Comparison of ENCODE assay signal across 19 cellular contexts in genomic region chr1:44012411-44012810, GRCh38. TPM values are rescaled to one million over a fixed set of nuclear protein-coding genes. Genes with fewer than 3 reads are reported as not detected.
DNase-seq lines count a peak whose midpoint lies in the region; ATAC-seq, FAIRE-seq and TF ChIP-seq lines count a peak whose summit lies in the region.
"Had no signal": no experiment of that assay in that cellular context is flagged by ENCODE, and none has a peak within 500 bp of the region (broad histone marks: within the 10 kb centered on the region; RNA-seq: fewer than 3 reads in every experiment).

No MANE protein-coding gene starts in this region.

- H3K36me3 ChIP-seq in SK-N-SH (replicated peaks in 1 of 2; ENCODE audit: control insufficient read depth in 1 of 2, insufficient read depth in 2 of 2, low read length in 1 of 2) (no peaks in the 10 kb centered on the region), K562 (ENCODE audit: control insufficient read depth, insufficient read depth, low read length) (no peaks in the 10 kb centered on the region)
- H3K36me3 ChIP-seq: gastrocnemius medialis, uterus had no signal

- H3K4me3 ChIP-seq in SK-N-SH (ENCODE audit: low read depth in 2 of 2, low read length in 1 of 2) (no peak overlapping the region), K562 (no peak overlapping the region)
- H3K4me3 ChIP-seq: esophagus squamous epithelium, gastrocnemius medialis, lung, uterus had no signal

- no peaks in the 10 kb centered on the region for H3K9me2 ChIP-seq in SK-N-SH

- H3K27ac ChIP-seq in SK-N-SH (ENCODE audit: low read depth in 2 of 2, low read length in 1 of 2), result no peak overlapping the region
- H3K27ac ChIP-seq in K562 (ENCODE audit: extremely low read depth, low read depth, low read length), result no peak overlapping the region
- H3K27ac ChIP-seq in substantia nigra (ENCODE audit: low read depth, low read length, poor library complexity, severe bottlenecking), result peak overlapping the region; percentile 99
- H3K27ac ChIP-seq: gastrocnemius medialis, uterus had no signal

- in situ Hi-C loops in K562 (cut with MboI), result no loop called here

- 50% methylated on average over 1 of the region's 1 CpG for WGBS in SK-N-SH (ENCODE audit: low lambda C conversion rate)
- 89% methylated on average over 1 of the region's 1 CpG for WGBS in K562 (ENCODE audit: insufficient coverage, low coverage, missing lambda C conversion rate)

- H3K79me2 ChIP-seq in SK-N-SH (ENCODE audit: insufficient read depth) (no peaks in the 10 kb centered on the region), K562 (ENCODE audit: control insufficient read depth, insufficient read depth, low read length) (no peaks in the 10 kb centered on the region)

- H3K27me3 ChIP-seq in SK-N-SH (ENCODE audit: insufficient read depth), result no peaks in the 10 kb centered on the region
- no peaks in the 10 kb centered on the region for H3K27me3 ChIP-seq in K562 (ENCODE audit: control insufficient read depth in 2 of 2, insufficient read depth in 2 of 2, low read length in 2 of 2)
- H3K27me3 ChIP-seq: esophagus squamous epithelium, gastrocnemius medialis, uterus had no signal

- ATAC-seq in SK-N-SH treated with all-trans-retinoic acid at 6 μM for 48 hours, result no peak
- no peak for ATAC-seq in K562
- no peak for ATAC-seq in GM19351 (IDR thresholded peaks at IDR 0.05; ENCODE audit: unreplicated experiment)
- ATAC-seq: activated CD4-positive, alpha-beta T cell treated with anti-CD3 and anti-CD28 coated beads for 36 hours; activated naive CD4-positive, alpha-beta T cell treated with anti-CD3 and anti-CD28 coated beads, Interleukin-2, amount 50 U/mL, for 72 hours; gastrocnemius medialis had no signal

- DNase-seq in SK-N-SH, result no peak
- DNase-seq in NCI-H2029 treated with DMSO at 0.1 percent for 48 hours (lab: John Stamatoyannopoulos, UW), result peak; percentile 64
- DNase-seq in K562 (ENCODE audit: extremely low read depth in 1 of 4, low spot score in 3 of 4), result no peak
- peak in 2 of 49 donors; percentile 18 to 48 for DNase-seq in substantia nigra (lab: John Stamatoyannopoulos, UW)
- DNase-seq in HEK293T (ENCODE audit: extremely low spot score), result no peak
- DNase-seq in activated CD4-positive, alpha-beta T cell treated with anti-CD3 and anti-CD28 coated beads for 4 hours, result no peak
- DNase-seq: activated CD4-positive, alpha-beta T cell treated with anti-CD3 and anti-CD28 coated beads for 36 hours; esophagus squamous epithelium; gastrocnemius medialis; NCI-H1092; NCI-H2107; stimulated activated CD4-positive, alpha-beta T cell treated with anti-CD3 and anti-CD28 coated beads, Interleukin-1b, Interleukin-23, amount 100 ng/mL, for 48 hours; uterus had no signal

- H3K9me3 ChIP-seq in SK-N-SH, result no peaks in the 10 kb centered on the region
- no peaks in the 10 kb centered on the region for H3K9me3 ChIP-seq in K562 (replicated peaks; ENCODE audit: control insufficient read depth, insufficient read depth, low read depth, low read length)
- H3K9me3 ChIP-seq: esophagus squamous epithelium, gastrocnemius medialis, uterus had no signal

- no TSS peak for BruUV-seq in K562 (replicated peaks; lab: Mats Ljungman, UMichigan)

- H3K4me1 ChIP-seq in SK-N-SH (ENCODE audit: control insufficient read depth in 1 of 2, insufficient read depth in 2 of 2, low read depth in 1 of 2, low read length in 1 of 2), result peaks cover 3 to 6% of the 10 kb centered on the region in 2 experiments; a peak in 2 of 4 replicates
- H3K4me1 ChIP-seq in K562 (replicated peaks in 1 of 2; ENCODE audit: control insufficient read depth in 2 of 2, insufficient read depth in 2 of 2, low read length in 2 of 2), result peaks cover 6 to 47% of the 10 kb centered on the region in 2 experiments; a peak in 4 of 5 replicates
- H3K4me1 ChIP-seq: gastrocnemius medialis, uterus had no signal

- no peak overlapping the region for H3K4me2 ChIP-seq in SK-N-SH
- no peak overlapping the region for H3K4me2 ChIP-seq in K562 (ENCODE audit: insufficient read depth, low read length)

- H4K20me1 ChIP-seq in SK-N-SH (ENCODE audit: insufficient read depth) (no peaks in the 10 kb centered on the region), K562 (replicated peaks; ENCODE audit: control insufficient read depth, insufficient read depth, low read length) (no peaks in the 10 kb centered on the region; the same call in 1 of the 2 replicates)

- no peak for TF ChIP-seq EP300 in SK-N-SH (IDR thresholded peaks at IDR 0.05; ENCODE audit: borderline replicate concordance in 1 of 2, low read depth in 1 of 2, low read length in 1 of 2)
- TF ChIP-seq EP300 in K562 (IDR thresholded peaks at IDR 0.05; ENCODE audit: low read length), result no peak

- H3K9ac ChIP-seq in SK-N-SH (no peak overlapping the region), K562 (ENCODE audit: insufficient read depth in 1 of 2, low read depth in 2 of 2, low read length in 2 of 2) (peak overlapping the region in 1 of 2 experiments; percentile 59; a peak in 1 of 4 replicates)

- CTCF ChIA-PET in SK-N-SH (lab: Yijun Ruan, JAX), result interaction anchor here (2.5 to 8.4 kb wide), 2 partner anchors 23 to 35 kb away, joined by 20 to 77 read pairs; no protein-coding TSS in a partner anchor
- CTCF ChIA-PET in K562 (lab: Yijun Ruan, JAX; ENCODE audit: low intra/inter-chr PET ratio), result no interaction called here
- CTCF ChIA-PET in HEK293T (lab: Yijun Ruan, JAX), result no interaction called here

- no peak for FAIRE-seq in K562 (lab: Jason Lieb, UNC)
- FAIRE-seq: G401.6, islet of Langerhans had no signal

- TF ChIP-seq RAD21 in SK-N-SH (IDR thresholded peaks at IDR 0.05; ENCODE audit: low read length), result no peak
- no peak for TF ChIP-seq RAD21 in K562 (CRISPR knock-in tag; conservative IDR thresholded peaks at IDR 0.05 in 1 of 2, IDR thresholded peaks at IDR 0.05 in 1 of 2)

- H3K9me1 ChIP-seq in K562 (ENCODE audit: control insufficient read depth, insufficient read depth, low read length), result no peaks in the 10 kb centered on the region

- no peak for TF ChIP-seq POLR2A in K562 (conservative IDR thresholded peaks at IDR 0.05)

- H2AFZ ChIP-seq in SK-N-SH (ENCODE audit: low read depth), result no peak overlapping the region
- no peak overlapping the region for H2AFZ ChIP-seq in K562 (ENCODE audit: low read depth, low read length)

- POLR2A ChIA-PET in SK-N-SH (lab: Yijun Ruan, JAX), result no interaction called here
- POLR2A ChIA-PET in K562 (lab: Yijun Ruan, JAX), result no interaction called here
- POLR2A ChIA-PET in HEK293T (lab: Yijun Ruan, JAX), result no interaction called here

- no peak for TF ChIP-seq CTCF in SK-N-SH (IDR thresholded peaks at IDR 0.05)
- TF ChIP-seq CTCF in K562 (IDR thresholded peaks at IDR 0.05 in 2 of 3, conservative IDR thresholded peaks at IDR 0.05 in 1 of 3; ENCODE audit: insufficient read depth in 2 of 3, low read depth in 1 of 3, low read length in 3 of 3), result no peak

- intact Hi-C loops in K562 (cut with micrococcal nuclease), result no loop called here

- no peaks in the 10 kb centered on the region for H3F3A ChIP-seq in SK-N-SH (replicated peaks; ENCODE audit: insufficient read depth)

RNA-seq across cellular contexts. Expression of gene SLC6A9, which starts 18.9 kb away (rescaled TPM):
- 3.6 and 3.9 TPM in 2 replicates for polyA plus RNA-seq in SK-N-SH (2012; rRNA removed)
- polyA plus RNA-seq in SK-N-SH (2012; cell fraction: cytosol; rRNA removed), result 1.3 and 2.5 TPM in 2 replicates
- polyA plus RNA-seq in SK-N-SH (2012; cell fraction: nucleus; rRNA removed), result 10.7 and 12.4 TPM in 2 replicates
- total RNA-seq in K562 (2011; cell fraction: chromatin; rRNA removed; ENCODE audit: low replicate concordance), result 15.5 and 41.5 TPM in 2 replicates
- 28.5 and 33.8 TPM in 2 replicates for total RNA-seq in K562 (2011; cell fraction: nucleolus; rRNA removed)
- total RNA-seq in K562 (2011; cell fraction: nucleoplasm; rRNA removed), result 21.3 and 22.7 TPM in 2 replicates
- 4.1 and 8.4 TPM in 2 replicates for total RNA-seq in K562 (2014; rRNA removed)
- 2.5 and 3.0 TPM in 2 replicates for total RNA-seq in K562 (2014; rRNA removed; fragmentation: Illumina TruSeq; extraction: Trizol)
- 0.51 and 0.75 TPM in 2 replicates for total RNA-seq in K562 (2015; rRNA removed; fragmentation: Illumina TruSeq; extraction: Trizol)
- total RNA-seq in K562 (2021), result 16.7 and 18.7 TPM in 2 replicates
- 2.9 and 8.8 TPM in 2 replicates for polyA plus RNA-seq in K562 (2011; rRNA removed)
- 5.7 and 6.6 TPM in 2 replicates for polyA plus RNA-seq in K562 (2011; cell fraction: cytosol; rRNA removed)
- 27.8 and 27.9 TPM in 2 replicates for polyA plus RNA-seq in K562 (2011; cell fraction: nucleus; rRNA removed)
- polyA plus RNA-seq in K562 (2012), result 6.2 and 54.3 TPM in 2 replicates
- 12.9 and 16.7 TPM in 2 replicates for polyA plus RNA-seq in K562 (2014; fragmentation: Illumina TruSeq; extraction: Trizol)
- under 1 TPM; 0.17 to 0.25 TPM for polyA plus RNA-seq in K562 (2014; fragmentation: Nextera tagmentation; extraction: Ambion mirVana)
- 10.5 and 10.6 TPM in 2 replicates for polyA plus RNA-seq in K562 (2014; rRNA removed)
- polyA minus RNA-seq in K562 (2011; rRNA and poly(A)+ RNA removed), result 3.7 and 5.1 TPM in 2 replicates
- 2.5 and 5.5 TPM in 2 replicates for polyA minus RNA-seq in K562 (2011; cell fraction: cytosol; rRNA and poly(A)+ RNA removed)
- polyA minus RNA-seq in K562 (2011; cell fraction: nucleus; rRNA and poly(A)+ RNA removed), result 6.1 and 10.2 TPM in 2 replicates

RNA-seq across cellular contexts. Expression of gene CCDC24, which starts 21.0 kb away (rescaled TPM):
- polyA plus RNA-seq in SK-N-SH (2012; rRNA removed) (7.5 and 11.8 TPM in 2 replicates), K562 (2011; rRNA removed) (1.3 and 2.3 TPM in 2 replicates), K562 (2014; fragmentation: Illumina TruSeq; extraction: Trizol) (1.5 and 3.0 TPM in 2 replicates), K562 (2014; fragmentation: Nextera tagmentation; extraction: Ambion mirVana) (under 1 TPM; 0.31 to 0.64 TPM), K562 (2014; rRNA removed) (3.7 and 4.5 TPM in 2 replicates)
- 2.8 and 4.8 TPM in 2 replicates for polyA plus RNA-seq in SK-N-SH (2012; cell fraction: cytosol; rRNA removed)
- polyA plus RNA-seq in SK-N-SH (2012; cell fraction: nucleus; rRNA removed), result 34.1 and 39.2 TPM in 2 replicates
- total RNA-seq in K562 (2011; cell fraction: chromatin; rRNA removed; ENCODE audit: low replicate concordance), result 1.4 and 6.8 TPM in 2 replicates
- 5.8 TPM in 2 replicates for total RNA-seq in K562 (2011; cell fraction: nucleolus; rRNA removed)
- 4.1 and 6.1 TPM in 2 replicates for total RNA-seq in K562 (2011; cell fraction: nucleoplasm; rRNA removed)
- total RNA-seq in K562 (2014; rRNA removed) (3.0 and 4.5 TPM in 2 replicates), K562 (2014; rRNA removed; fragmentation: Illumina TruSeq; extraction: Trizol) (0.70 and 1.5 TPM in 2 replicates), K562 (2015; rRNA removed; fragmentation: Illumina TruSeq; extraction: Trizol) (1.7 and 2.2 TPM in 2 replicates), K562 (2021) (4.4 and 5.2 TPM in 2 replicates)
- 2.0 and 4.9 TPM in 2 replicates for polyA plus RNA-seq in K562 (2011; cell fraction: cytosol; rRNA removed)
- 6.8 and 13.1 TPM in 2 replicates for polyA plus RNA-seq in K562 (2011; cell fraction: nucleus; rRNA removed)
- polyA plus RNA-seq in K562 (2012), result 3.7 and 4.3 TPM in 2 replicates
- 0.36 and 0.39 TPM in 2 replicates for polyA minus RNA-seq in K562 (2011; rRNA and poly(A)+ RNA removed)
- polyA minus RNA-seq in K562 (2011; cell fraction: cytosol; rRNA and poly(A)+ RNA removed), result 1.1 and 5.4 TPM in 2 replicates
- 1.7 and 2.2 TPM in 2 replicates for polyA minus RNA-seq in K562 (2011; cell fraction: nucleus; rRNA and poly(A)+ RNA removed)

RNA-seq across cellular contexts. Expression of gene B4GALT2, which starts 33.4 kb away (rescaled TPM):
- polyA plus RNA-seq in SK-N-SH (2012; rRNA removed) (43.0 and 48.0 TPM in 2 replicates), K562 (2011; rRNA removed) (39.0 and 43.9 TPM in 2 replicates), K562 (2014; fragmentation: Illumina TruSeq; extraction: Trizol) (63.7 and 69.7 TPM in 2 replicates), K562 (2014; fragmentation: Nextera tagmentation; extraction: Ambion mirVana) (1 to 10 TPM; 1.3 to 2.8 TPM), K562 (2014; rRNA removed) (71.9 and 85.4 TPM in 2 replicates)
- polyA plus RNA-seq in SK-N-SH (2012; cell fraction: cytosol; rRNA removed), result 26.0 and 40.2 TPM in 2 replicates
- 34.8 and 35.0 TPM in 2 replicates for polyA plus RNA-seq in SK-N-SH (2012; cell fraction: nucleus; rRNA removed)
- 27.8 and 57.7 TPM in 2 replicates for total RNA-seq in K562 (2011; cell fraction: chromatin; rRNA removed; ENCODE audit: low replicate concordance)
- 51.2 and 57.7 TPM in 2 replicates for total RNA-seq in K562 (2011; cell fraction: nucleolus; rRNA removed)
- total RNA-seq in K562 (2011; cell fraction: nucleoplasm; rRNA removed), result 45.8 and 54.2 TPM in 2 replicates
- total RNA-seq in K562 (2014; rRNA removed) (86.8 and 116 TPM in 2 replicates), K562 (2014; rRNA removed; fragmentation: Illumina TruSeq; extraction: Trizol) (23.4 and 31.0 TPM in 2 replicates), K562 (2015; rRNA removed; fragmentation: Illumina TruSeq; extraction: Trizol) (43.8 and 45.9 TPM in 2 replicates), K562 (2021) (76.2 and 78.0 TPM in 2 replicates)
- 78.6 and 206 TPM in 2 replicates for polyA plus RNA-seq in K562 (2011; cell fraction: cytosol; rRNA removed)
- polyA plus RNA-seq in K562 (2011; cell fraction: nucleus; rRNA removed), result 55.1 and 117 TPM in 2 replicates
- 44.8 and 50.7 TPM in 2 replicates for polyA plus RNA-seq in K562 (2012)
- 21.4 and 27.7 TPM in 2 replicates for polyA minus RNA-seq in K562 (2011; rRNA and poly(A)+ RNA removed)
- polyA minus RNA-seq in K562 (2011; cell fraction: cytosol; rRNA and poly(A)+ RNA removed), result 40.9 and 42.3 TPM in 2 replicates
- polyA minus RNA-seq in K562 (2011; cell fraction: nucleus; rRNA and poly(A)+ RNA removed), result 26.7 and 28.3 TPM in 2 replicates

RNA-seq across cellular contexts. Expression of gene ATP6V0B, which starts 37.7 kb away (rescaled TPM):
- 180 and 191 TPM in 2 replicates for polyA plus RNA-seq in SK-N-SH (2012; rRNA removed)
- polyA plus RNA-seq in SK-N-SH (2012; cell fraction: cytosol; rRNA removed), result 127 and 163 TPM in 2 replicates
- polyA plus RNA-seq in SK-N-SH (2012; cell fraction: nucleus; rRNA removed), result 162 and 174 TPM in 2 replicates
- total RNA-seq in K562 (2011; cell fraction: chromatin; rRNA removed; ENCODE audit: low replicate concordance), result 240 and 478 TPM in 2 replicates
- total RNA-seq in K562 (2011; cell fraction: nucleolus; rRNA removed), result 771 and 1,062 TPM in 2 replicates
- 571 and 616 TPM in 2 replicates for total RNA-seq in K562 (2011; cell fraction: nucleoplasm; rRNA removed)
- total RNA-seq in K562 (2014; rRNA removed), result 296 and 328 TPM in 2 replicates
- 143 and 167 TPM in 2 replicates for total RNA-seq in K562 (2014; rRNA removed; fragmentation: Illumina TruSeq; extraction: Trizol)
- total RNA-seq in K562 (2015; rRNA removed; fragmentation: Illumina TruSeq; extraction: Trizol), result 196 and 203 TPM in 2 replicates
- 279 and 286 TPM in 2 replicates for total RNA-seq in K562 (2021)
- polyA plus RNA-seq in K562 (2011; rRNA removed), result 220 and 288 TPM in 2 replicates
- 552 and 632 TPM in 2 replicates for polyA plus RNA-seq in K562 (2011; cell fraction: cytosol; rRNA removed)
- 601 and 849 TPM in 2 replicates for polyA plus RNA-seq in K562 (2011; cell fraction: nucleus; rRNA removed)
- polyA plus RNA-seq in K562 (2012), result 179 and 264 TPM in 2 replicates
- polyA plus RNA-seq in K562 (2014; fragmentation: Illumina TruSeq; extraction: Trizol), result 186 and 195 TPM in 2 replicates
- 100 to 1,000 TPM; 137 to 276 TPM for polyA plus RNA-seq in K562 (2014; fragmentation: Nextera tagmentation; extraction: Ambion mirVana)
- polyA plus RNA-seq in K562 (2014; rRNA removed), result 282 and 348 TPM in 2 replicates
- polyA minus RNA-seq in K562 (2011; rRNA and poly(A)+ RNA removed), result 127 and 130 TPM in 2 replicates
- 83.6 and 86.7 TPM in 2 replicates for polyA minus RNA-seq in K562 (2011; cell fraction: cytosol; rRNA and poly(A)+ RNA removed)
- polyA minus RNA-seq in K562 (2011; cell fraction: nucleus; rRNA and poly(A)+ RNA removed), result 102 and 149 TPM in 2 replicates

RNA-seq across cellular contexts. Expression of gene DPH2, which starts 42.6 kb away (rescaled TPM):
- polyA plus RNA-seq in SK-N-SH (2012; rRNA removed) (76.9 and 97.5 TPM in 2 replicates), K562 (2011; rRNA removed) (63.1 and 71.2 TPM in 2 replicates), K562 (2014; fragmentation: Illumina TruSeq; extraction: Trizol) (81.1 and 106 TPM in 2 replicates), K562 (2014; fragmentation: Nextera tagmentation; extraction: Ambion mirVana) (10 to 100 TPM; 17.9 to 27.0 TPM), K562 (2014; rRNA removed) (93.2 and 110 TPM in 2 replicates)
- polyA plus RNA-seq in SK-N-SH (2012; cell fraction: cytosol; rRNA removed), result 32.3 and 45.3 TPM in 2 replicates
- polyA plus RNA-seq in SK-N-SH (2012; cell fraction: nucleus; rRNA removed), result 364 and 385 TPM in 2 replicates
- total RNA-seq in K562 (2011; cell fraction: chromatin; rRNA removed; ENCODE audit: low replicate concordance), result 110 and 268 TPM in 2 replicates
- 191 and 199 TPM in 2 replicates for total RNA-seq in K562 (2011; cell fraction: nucleolus; rRNA removed)
- total RNA-seq in K562 (2011; cell fraction: nucleoplasm; rRNA removed), result 123 and 150 TPM in 2 replicates
- total RNA-seq in K562 (2014; rRNA removed) (87.5 and 122 TPM in 2 replicates), K562 (2014; rRNA removed; fragmentation: Illumina TruSeq; extraction: Trizol) (31.9 and 39.4 TPM in 2 replicates), K562 (2015; rRNA removed; fragmentation: Illumina TruSeq; extraction: Trizol) (66.8 and 68.1 TPM in 2 replicates), K562 (2021) (94.1 and 97.3 TPM in 2 replicates)
- 117 and 149 TPM in 2 replicates for polyA plus RNA-seq in K562 (2011; cell fraction: cytosol; rRNA removed)
- polyA plus RNA-seq in K562 (2011; cell fraction: nucleus; rRNA removed), result 379 and 380 TPM in 2 replicates
- polyA plus RNA-seq in K562 (2012), result 39.2 and 65.5 TPM in 2 replicates
- polyA minus RNA-seq in K562 (2011; rRNA and poly(A)+ RNA removed), result 50.3 and 52.5 TPM in 2 replicates
- polyA minus RNA-seq in K562 (2011; cell fraction: cytosol; rRNA and poly(A)+ RNA removed), result 35.5 and 48.5 TPM in 2 replicates
- 96.7 and 113 TPM in 2 replicates for polyA minus RNA-seq in K562 (2011; cell fraction: nucleus; rRNA and poly(A)+ RNA removed)
